ENCODE assay signal across 14 cellular contexts in the genomic region with DNA sequence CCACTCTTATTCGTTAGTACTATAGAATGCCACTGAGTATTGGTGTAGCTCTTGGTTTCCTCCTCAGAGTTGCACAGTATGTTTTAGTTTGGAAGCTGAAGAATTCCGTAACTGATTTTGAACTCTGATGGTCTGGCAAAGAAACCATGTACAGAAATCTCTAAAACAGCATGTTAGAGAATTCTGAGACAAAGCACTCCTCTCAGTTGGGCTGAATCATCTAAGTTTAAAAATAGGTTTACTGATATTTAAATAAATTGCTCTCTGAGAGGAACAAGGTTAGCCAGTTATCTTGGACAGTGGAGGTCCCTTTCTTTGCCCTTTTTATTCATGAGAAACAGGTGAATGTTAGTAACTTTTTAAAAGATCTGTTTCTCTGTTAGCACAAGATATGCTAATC. TPM values are rescaled to one million over a fixed set of nuclear protein-coding genes. Genes with fewer than 3 reads are reported as not detected.
"Had no signal": no experiment of that assay in that cellular context is flagged by ENCODE, and none has a peak within 500 bp of the region (broad histone marks: within the 10 kb centered on the region; RNA-seq: fewer than 3 reads in every experiment).

No MANE protein-coding gene starts in this region.

- H3K27me3 ChIP-seq: gastroesophageal sphincter, SJSA1, transverse colon had no signal

- H3K4me1 Mint-ChIP-seq: stimulated activated effector memory CD8-positive, alpha-beta T cell treated with anti-CD3 and anti-CD28 coated beads, Interleukin-12 subunit alpha, Interleukin-12 subunit beta, amount 100 ng/mL, for 72 hours had no signal

- H3K9me3 ChIP-seq: gastroesophageal sphincter, SJSA1, transverse colon had no signal

- H3K27me3 Mint-ChIP-seq: naive thymus-derived CD8-positive, alpha-beta T cell had no signal

- H3K9me3 Mint-ChIP-seq: activated naive CD4-positive, alpha-beta T cell treated with anti-CD3 and anti-CD28 coated beads, Interleukin-2, amount 50 U/mL, for 72 hours; activated T-helper 2 cell treated with anti-CD3 and anti-CD28 coated beads, Interferon-gamma antibody, Interleukin-2, Interleukin-4, amounts not matched to agents 10 μg/mL and 5 μg/mL and 100 μg/mL, durations not matched to agents 14 hours and 24 hours and 36 hours; naive thymus-derived CD8-positive, alpha-beta T cell; stimulated activated effector memory CD8-positive, alpha-beta T cell treated with anti-CD3 and anti-CD28 coated beads, Interleukin-12 subunit alpha, Interleukin-12 subunit beta, amount 100 ng/mL, for 72 hours had no signal

- H3K27ac ChIP-seq: gastroesophageal sphincter, SJSA1, transverse colon had no signal

- H3K4me3 ChIP-seq: gastroesophageal sphincter, lung, SJSA1, transverse colon had no signal

- DNase-seq: activated CD4-positive, CD25-positive, alpha-beta regulatory T cell treated with anti-CD3 and anti-CD28 coated beads, Interleukin-2, amount 50 U/mL, for 72 hours; amygdala; naive thymus-derived CD8-positive, alpha-beta T cell; nucleus accumbens; right cardiac atrium; small intestine; transverse colon had no signal

- H3K4me3 Mint-ChIP-seq: naive thymus-derived CD8-positive, alpha-beta T cell; stimulated activated effector memory CD8-positive, alpha-beta T cell treated with anti-CD3 and anti-CD28 coated beads, Interleukin-12 subunit alpha, Interleukin-12 subunit beta, amount 100 ng/mL, for 72 hours had no signal

- H3K4me1 ChIP-seq: SJSA1 had no signal

- FAIRE-seq: endothelial cell of umbilical vein, small intestine had no signal

- ATAC-seq: activated naive CD4-positive, alpha-beta T cell treated with anti-CD3 and anti-CD28 coated beads, Interleukin-2, amount 50 U/mL, for 72 hours; gastroesophageal sphincter; naive thymus-derived CD8-positive, alpha-beta T cell; right cardiac atrium; stimulated activated effector memory CD8-positive, alpha-beta T cell treated with anti-CD3 and anti-CD28 coated beads, Interleukin-12 subunit alpha, Interleukin-12 subunit beta, amount 100 ng/mL, for 72 hours had no signal

RNA-seq across cellular contexts. Expression of a gene that starts 43.8 kb away (rescaled TPM):
- total RNA-seq: endothelial cell of umbilical vein had no signal
